1 cellular context compared by ENCODE assay signal in genomic region chr5:150582281-150582791, GRCh38.
TF ChIP-seq lines count a peak whose summit lies in the region.

No MANE protein-coding gene starts in this region.

TF ChIP-seq in HepG2, 621 proteins besides CTCF, POLR2A, EP300 and RAD21 (continued from another document and continues in another):
- TF ChIP-seq FOXP4 (CRISPR knock-in tag; IDR thresholded peaks at IDR 0.05) (no peak; the same call in 1 of the 2 replicates), ZNF264 (CRISPR knock-in tag; IDR thresholded peaks at IDR 0.05) (no peak), MIXL1 (CRISPR knock-in tag; IDR thresholded peaks at IDR 0.05) (no peak), SAP130 (CRISPR knock-in tag; IDR thresholded peaks at IDR 0.05; ENCODE audit: low read depth) (no peak), REST (IDR thresholded peaks at IDR 0.05; ENCODE audit: borderline replicate concordance in 1 of 2, low read depth in 1 of 2, low read length in 2 of 2) (no peak), ZNF850 (CRISPR knock-in tag; conservative IDR thresholded peaks at IDR 0.05) (no peak), ISX (CRISPR knock-in tag; conservative IDR thresholded peaks at IDR 0.05) (no peak), RARA (CRISPR knock-in tag; IDR thresholded peaks at IDR 0.05) (peak; percentile 64), HNRNPUL1 (IDR thresholded peaks at IDR 0.05; ENCODE audit: low read depth, low read length) (no peak), SOX5 (CRISPR knock-in tag; IDR thresholded peaks at IDR 0.05; ENCODE audit: borderline replicate concordance) (no peak), SATB2 (CRISPR knock-in tag; IDR thresholded peaks at IDR 0.05) (no peak), JUND (CRISPR knock-in tag; IDR thresholded peaks at IDR 0.05) (no peak), ZBTB42 (CRISPR knock-in tag; IDR thresholded peaks at IDR 0.05) (peak; percentile 89), ATM (IDR thresholded peaks at IDR 0.05; ENCODE audit: borderline replicate concordance) (no peak), ZNF629 (CRISPR knock-in tag; conservative IDR thresholded peaks at IDR 0.05) (0 out of 2 replicates have a peak, but pooled peaks have one; percentile 20), YEATS2 (CRISPR knock-in tag; IDR thresholded peaks at IDR 0.05; ENCODE audit: borderline replicate concordance) (no peak), NAIF1 (CRISPR knock-in tag; IDR thresholded peaks at IDR 0.05; ENCODE audit: borderline replicate concordance) (no peak), HBP1 (CRISPR knock-in tag; IDR thresholded peaks at IDR 0.05; ENCODE audit: low read depth) (no peak), FLYWCH1 (CRISPR knock-in tag; IDR thresholded peaks at IDR 0.05) (no peak), GATAD2A (CRISPR knock-in tag; IDR thresholded peaks at IDR 0.05) (peak; percentile 44), SNRNP70 (IDR thresholded peaks at IDR 0.05; ENCODE audit: low read depth, low read length) (no peak), MAX (IDR thresholded peaks at IDR 0.05) (no peak), ZNF780A (CRISPR knock-in tag; IDR thresholded peaks at IDR 0.05) (no peak), SKIL (CRISPR knock-in tag; IDR thresholded peaks at IDR 0.05; ENCODE audit: borderline replicate concordance) (no peak), ZFP37 (CRISPR knock-in tag; IDR thresholded peaks at IDR 0.05; ENCODE audit: borderline replicate concordance) (no peak), HDAC2 (CRISPR knock-in tag; IDR thresholded peaks at IDR 0.05) (no peak)
- TF ChIP-seq, protein P1, sequence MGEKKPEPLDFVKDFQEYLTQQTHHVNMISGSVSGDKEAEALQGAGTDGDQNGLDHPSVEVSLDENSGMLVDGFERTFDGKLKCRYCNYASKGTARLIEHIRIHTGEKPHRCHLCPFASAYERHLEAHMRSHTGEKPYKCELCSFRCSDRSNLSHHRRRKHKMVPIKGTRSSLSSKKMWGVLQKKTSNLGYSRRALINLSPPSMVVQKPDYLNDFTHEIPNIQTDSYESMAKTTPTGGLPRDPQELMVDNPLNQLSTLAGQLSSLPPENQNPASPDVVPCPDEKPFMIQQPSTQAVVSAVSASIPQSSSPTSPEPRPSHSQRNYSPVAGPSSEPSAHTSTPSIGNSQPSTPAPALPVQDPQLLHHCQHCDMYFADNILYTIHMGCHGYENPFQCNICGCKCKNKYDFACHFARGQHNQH (CRISPR knock-in tag; IDR thresholded peaks at IDR 0.05), result 0 out of 2 replicates have a peak, but pooled peaks have one; percentile 29
- TF ChIP-seq, protein P2, sequence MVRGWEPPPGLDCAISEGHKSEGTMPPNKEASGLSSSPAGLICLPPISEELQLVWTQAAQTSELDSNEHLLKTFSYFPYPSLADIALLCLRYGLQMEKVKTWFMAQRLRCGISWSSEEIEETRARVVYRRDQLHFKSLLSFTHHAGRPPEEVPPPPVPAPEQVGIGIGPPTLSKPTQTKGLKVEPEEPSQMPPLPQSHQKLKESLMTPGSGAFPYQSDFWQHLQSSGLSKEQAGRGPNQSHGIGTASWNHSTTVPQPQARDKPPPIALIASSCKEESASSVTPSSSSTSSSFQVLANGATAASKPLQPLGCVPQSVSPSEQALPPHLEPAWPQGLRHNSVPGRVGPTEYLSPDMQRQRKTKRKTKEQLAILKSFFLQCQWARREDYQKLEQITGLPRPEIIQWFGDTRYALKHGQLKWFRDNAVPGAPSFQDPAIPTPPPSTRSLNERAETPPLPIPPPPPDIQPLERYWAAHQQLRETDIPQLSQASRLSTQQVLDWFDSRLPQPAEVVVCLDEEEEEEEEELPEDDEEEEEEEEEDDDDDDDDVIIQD (CRISPR knock-in tag; IDR thresholded peaks at IDR 0.05; ENCODE audit: low read depth), result no peak
- TF ChIP-seq, protein P3, sequence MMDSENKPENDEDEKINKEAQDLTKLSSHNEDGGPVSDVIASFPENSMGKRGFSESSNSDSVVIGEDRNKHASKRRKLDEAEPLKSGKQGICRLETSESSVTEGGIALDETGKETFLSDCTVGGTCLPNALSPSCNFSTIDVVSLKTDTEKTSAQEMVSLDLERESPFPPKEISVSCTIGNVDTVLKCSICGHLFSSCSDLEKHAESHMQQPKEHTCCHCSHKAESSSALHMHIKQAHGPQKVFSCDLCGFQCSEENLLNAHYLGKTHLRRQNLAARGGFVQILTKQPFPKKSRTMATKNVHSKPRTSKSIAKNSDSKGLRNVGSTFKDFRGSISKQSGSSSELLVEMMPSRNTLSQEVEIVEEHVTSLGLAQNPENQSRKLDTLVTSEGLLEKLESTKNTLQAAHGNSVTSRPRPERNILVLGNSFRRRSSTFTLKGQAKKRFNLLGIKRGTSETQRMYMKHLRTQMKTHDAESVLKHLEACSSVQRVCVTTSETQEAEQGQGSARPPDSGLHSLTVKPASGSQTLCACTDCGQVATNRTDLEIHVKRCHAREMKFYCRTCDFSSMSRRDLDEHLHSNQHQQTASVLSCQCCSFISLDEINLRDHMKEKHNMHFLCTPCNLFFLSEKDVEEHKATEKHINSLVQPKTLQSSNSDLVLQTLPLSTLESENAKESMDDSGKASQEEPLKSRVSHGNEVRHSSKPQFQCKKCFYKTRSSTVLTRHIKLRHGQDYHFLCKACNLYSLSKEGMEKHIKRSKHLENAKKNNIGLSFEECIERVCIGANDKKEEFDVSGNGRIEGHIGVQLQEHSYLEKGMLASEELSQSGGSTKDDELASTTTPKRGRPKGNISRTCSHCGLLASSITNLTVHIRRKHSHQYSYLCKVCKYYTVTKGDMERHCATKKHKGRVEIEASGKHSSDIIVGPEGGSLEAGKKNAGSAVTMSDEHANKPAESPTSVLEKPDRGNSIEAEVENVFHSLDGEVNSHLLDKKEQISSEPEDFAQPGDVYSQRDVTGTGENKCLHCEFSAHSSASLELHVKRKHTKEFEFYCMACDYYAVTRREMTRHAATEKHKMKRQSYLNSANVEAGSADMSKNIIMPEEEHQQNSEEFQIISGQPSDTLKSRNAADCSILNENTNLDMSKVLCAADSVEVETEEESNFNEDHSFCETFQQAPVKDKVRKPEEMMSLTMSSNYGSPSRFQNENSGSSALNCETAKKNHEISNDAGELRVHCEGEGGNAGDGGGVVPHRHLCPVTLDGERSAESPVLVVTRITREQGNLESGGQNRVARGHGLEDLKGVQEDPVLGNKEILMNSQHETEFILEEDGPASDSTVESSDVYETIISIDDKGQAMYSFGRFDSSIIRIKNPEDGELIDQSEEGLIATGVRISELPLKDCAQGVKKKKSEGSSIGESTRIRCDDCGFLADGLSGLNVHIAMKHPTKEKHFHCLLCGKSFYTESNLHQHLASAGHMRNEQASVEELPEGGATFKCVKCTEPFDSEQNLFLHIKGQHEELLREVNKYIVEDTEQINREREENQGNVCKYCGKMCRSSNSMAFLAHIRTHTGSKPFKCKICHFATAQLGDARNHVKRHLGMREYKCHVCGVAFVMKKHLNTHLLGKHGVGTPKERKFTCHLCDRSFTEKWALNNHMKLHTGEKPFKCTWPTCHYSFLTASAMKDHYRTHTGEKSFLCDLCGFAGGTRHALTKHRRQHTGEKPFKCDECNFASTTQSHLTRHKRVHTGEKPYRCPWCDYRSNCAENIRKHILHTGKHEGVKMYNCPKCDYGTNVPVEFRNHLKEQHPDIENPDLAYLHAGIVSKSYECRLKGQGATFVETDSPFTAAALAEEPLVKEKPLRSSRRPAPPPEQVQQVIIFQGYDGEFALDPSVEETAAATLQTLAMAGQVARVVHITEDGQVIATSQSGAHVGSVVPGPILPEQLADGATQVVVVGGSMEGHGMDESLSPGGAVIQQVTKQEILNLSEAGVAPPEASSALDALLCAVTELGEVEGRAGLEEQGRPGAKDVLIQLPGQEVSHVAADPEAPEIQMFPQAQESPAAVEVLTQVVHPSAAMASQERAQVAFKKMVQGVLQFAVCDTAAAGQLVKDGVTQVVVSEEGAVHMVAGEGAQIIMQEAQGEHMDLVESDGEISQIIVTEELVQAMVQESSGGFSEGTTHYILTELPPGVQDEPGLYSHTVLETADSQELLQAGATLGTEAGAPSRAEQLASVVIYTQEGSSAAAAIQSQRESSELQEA (CRISPR knock-in tag; IDR thresholded peaks at IDR 0.05; ENCODE audit: not compliant biosample characterization), result no peak
- TF ChIP-seq, protein P4, sequence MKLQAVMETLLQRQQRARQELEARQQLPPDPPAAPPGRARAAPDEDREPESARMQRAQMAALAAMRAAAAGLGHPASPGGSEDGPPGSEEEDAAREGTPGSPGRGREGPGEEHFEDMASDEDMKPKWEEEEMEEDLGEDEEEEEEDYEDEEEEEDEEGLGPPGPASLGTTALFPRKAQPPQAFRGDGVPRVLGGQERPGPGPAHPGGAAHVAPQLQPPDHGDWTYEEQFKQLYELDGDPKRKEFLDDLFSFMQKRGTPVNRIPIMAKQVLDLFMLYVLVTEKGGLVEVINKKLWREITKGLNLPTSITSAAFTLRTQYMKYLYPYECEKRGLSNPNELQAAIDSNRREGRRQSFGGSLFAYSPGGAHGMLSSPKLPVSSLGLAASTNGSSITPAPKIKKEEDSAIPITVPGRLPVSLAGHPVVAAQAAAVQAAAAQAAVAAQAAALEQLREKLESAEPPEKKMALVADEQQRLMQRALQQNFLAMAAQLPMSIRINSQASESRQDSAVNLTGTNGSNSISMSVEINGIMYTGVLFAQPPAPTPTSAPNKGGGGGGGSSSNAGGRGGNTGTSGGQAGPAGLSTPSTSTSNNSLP (IDR thresholded peaks at IDR 0.05; ENCODE audit: low read depth, low read length), result no peak
- TF ChIP-seq, protein P5, sequence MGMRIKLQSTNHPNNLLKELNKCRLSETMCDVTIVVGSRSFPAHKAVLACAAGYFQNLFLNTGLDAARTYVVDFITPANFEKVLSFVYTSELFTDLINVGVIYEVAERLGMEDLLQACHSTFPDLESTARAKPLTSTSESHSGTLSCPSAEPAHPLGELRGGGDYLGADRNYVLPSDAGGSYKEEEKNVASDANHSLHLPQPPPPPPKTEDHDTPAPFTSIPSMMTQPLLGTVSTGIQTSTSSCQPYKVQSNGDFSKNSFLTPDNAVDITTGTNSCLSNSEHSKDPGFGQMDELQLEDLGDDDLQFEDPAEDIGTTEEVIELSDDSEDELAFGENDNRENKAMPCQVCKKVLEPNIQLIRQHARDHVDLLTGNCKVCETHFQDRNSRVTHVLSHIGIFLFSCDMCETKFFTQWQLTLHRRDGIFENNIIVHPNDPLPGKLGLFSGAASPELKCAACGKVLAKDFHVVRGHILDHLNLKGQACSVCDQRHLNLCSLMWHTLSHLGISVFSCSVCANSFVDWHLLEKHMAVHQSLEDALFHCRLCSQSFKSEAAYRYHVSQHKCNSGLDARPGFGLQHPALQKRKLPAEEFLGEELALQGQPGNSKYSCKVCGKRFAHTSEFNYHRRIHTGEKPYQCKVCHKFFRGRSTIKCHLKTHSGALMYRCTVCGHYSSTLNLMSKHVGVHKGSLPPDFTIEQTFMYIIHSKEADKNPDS (CRISPR knock-in tag; IDR thresholded peaks at IDR 0.05), result no peak
